1 cellular context compared by ENCODE assay signal in the genomic region with DNA sequence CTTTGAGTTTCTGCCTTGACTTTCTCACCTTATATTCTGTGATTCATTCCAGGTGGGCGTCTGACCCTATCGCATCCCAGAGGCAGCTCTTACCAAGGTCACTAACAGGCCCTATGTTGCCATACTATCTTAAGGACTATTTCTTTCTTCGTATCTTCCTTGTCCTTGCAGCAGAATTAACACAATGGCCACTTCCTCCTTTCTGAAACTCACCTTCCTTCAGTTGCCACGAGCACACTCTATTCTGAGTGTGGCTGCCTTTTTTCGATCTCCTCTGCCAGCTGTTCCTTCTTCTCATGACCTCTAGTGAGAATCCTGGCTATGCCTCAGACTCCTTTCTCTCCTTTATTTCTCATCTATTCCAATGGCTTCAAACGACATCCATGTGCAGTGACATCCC.
TF ChIP-seq lines count a peak whose summit lies in the region.

No MANE protein-coding gene starts in this region.

TF ChIP-seq in SK-N-SH, 30 proteins besides CTCF, POLR2A, EP300 and RAD21 (continued from another document):
- TF ChIP-seq USF2 (IDR thresholded peaks at IDR 0.05; ENCODE audit: borderline replicate concordance, low read depth, low read length) = no peak
- TF ChIP-seq, protein P1, sequence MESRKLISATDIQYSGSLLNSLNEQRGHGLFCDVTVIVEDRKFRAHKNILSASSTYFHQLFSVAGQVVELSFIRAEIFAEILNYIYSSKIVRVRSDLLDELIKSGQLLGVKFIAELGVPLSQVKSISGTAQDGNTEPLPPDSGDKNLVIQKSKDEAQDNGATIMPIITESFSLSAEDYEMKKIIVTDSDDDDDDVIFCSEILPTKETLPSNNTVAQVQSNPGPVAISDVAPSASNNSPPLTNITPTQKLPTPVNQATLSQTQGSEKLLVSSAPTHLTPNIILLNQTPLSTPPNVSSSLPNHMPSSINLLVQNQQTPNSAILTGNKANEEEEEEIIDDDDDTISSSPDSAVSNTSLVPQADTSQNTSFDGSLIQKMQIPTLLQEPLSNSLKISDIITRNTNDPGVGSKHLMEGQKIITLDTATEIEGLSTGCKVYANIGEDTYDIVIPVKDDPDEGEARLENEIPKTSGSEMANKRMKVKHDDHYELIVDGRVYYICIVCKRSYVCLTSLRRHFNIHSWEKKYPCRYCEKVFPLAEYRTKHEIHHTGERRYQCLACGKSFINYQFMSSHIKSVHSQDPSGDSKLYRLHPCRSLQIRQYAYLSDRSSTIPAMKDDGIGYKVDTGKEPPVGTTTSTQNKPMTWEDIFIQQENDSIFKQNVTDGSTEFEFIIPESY (IDR thresholded peaks at IDR 0.05; ENCODE audit: borderline replicate concordance, low read depth) = no peak
- no peak for TF ChIP-seq USF1 (IDR thresholded peaks at IDR 0.05; ENCODE audit: borderline replicate concordance, low read depth)
- no peak for TF ChIP-seq MEF2A (IDR thresholded peaks at IDR 0.05; ENCODE audit: borderline replicate concordance, low read depth)
- no peak for TF ChIP-seq FOXJ3 (CRISPR knock-in tag; IDR thresholded peaks at IDR 0.05)
- no peak for TF ChIP-seq FOSL2 (IDR thresholded peaks at IDR 0.05; ENCODE audit: borderline replicate concordance, low read depth)
- TF ChIP-seq TEAD4 (IDR thresholded peaks at IDR 0.05; ENCODE audit: borderline replicate concordance, insufficient read depth) = no peak
- no peak for TF ChIP-seq RFX5 (IDR thresholded peaks at IDR 0.05; ENCODE audit: low read length)
- no peak for TF ChIP-seq MXI1 (IDR thresholded peaks at IDR 0.05; ENCODE audit: low read depth, low read length)
- TF ChIP-seq SMC3 (IDR thresholded peaks at IDR 0.05; ENCODE audit: low read depth, low read length) = no peak
- TF ChIP-seq, protein P2, sequence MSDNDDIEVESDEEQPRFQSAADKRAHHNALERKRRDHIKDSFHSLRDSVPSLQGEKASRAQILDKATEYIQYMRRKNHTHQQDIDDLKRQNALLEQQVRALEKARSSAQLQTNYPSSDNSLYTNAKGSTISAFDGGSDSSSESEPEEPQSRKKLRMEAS (IDR thresholded peaks at IDR 0.05; ENCODE audit: low read depth) = no peak
- no peak for TF ChIP-seq RXRA (IDR thresholded peaks at IDR 0.05; ENCODE audit: borderline replicate concordance, low read depth)
- no peak for TF ChIP-seq PBX3 (IDR thresholded peaks at IDR 0.05)
